1 cellular context compared by ENCODE assay signal in the genomic region with DNA sequence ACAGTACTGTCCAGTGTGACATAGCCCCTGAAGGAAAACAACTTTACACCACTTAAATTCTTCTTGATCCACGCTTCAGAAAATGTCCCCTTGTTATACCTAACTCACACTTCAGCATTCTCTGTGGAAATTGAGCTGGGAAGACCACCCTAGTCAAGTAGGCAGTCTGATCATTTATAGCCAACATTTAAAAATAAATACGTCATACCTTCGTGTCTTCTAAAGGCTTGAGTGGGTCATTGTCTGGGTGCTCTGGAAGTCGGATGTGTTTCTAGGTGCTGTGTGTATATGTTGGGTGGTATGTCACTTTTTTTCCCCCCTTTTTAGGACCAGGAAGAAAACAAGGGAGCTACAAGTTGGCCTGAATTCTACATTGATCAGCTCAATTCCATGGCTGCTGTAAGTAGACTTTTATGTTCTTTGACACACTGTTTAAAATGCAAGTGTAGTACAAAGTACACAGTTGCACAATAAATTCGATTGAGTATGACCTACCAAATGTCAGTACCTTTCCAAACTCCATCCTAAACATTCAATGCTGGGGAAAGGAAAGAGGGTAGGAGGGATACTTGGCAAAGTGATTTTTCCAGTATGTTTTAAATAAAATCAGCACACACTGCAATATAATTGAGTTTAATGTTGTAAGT.
A peak's percentile ranks its signal among the peaks of the same experiment; 100 is the strongest.
TF ChIP-seq lines count a peak whose summit lies in the region.

No MANE protein-coding gene starts in this region.

TF ChIP-seq in HepG2, 621 proteins besides CTCF, POLR2A, EP300 and RAD21 (continued from another document and continues in another):
- TF ChIP-seq, protein P1, sequence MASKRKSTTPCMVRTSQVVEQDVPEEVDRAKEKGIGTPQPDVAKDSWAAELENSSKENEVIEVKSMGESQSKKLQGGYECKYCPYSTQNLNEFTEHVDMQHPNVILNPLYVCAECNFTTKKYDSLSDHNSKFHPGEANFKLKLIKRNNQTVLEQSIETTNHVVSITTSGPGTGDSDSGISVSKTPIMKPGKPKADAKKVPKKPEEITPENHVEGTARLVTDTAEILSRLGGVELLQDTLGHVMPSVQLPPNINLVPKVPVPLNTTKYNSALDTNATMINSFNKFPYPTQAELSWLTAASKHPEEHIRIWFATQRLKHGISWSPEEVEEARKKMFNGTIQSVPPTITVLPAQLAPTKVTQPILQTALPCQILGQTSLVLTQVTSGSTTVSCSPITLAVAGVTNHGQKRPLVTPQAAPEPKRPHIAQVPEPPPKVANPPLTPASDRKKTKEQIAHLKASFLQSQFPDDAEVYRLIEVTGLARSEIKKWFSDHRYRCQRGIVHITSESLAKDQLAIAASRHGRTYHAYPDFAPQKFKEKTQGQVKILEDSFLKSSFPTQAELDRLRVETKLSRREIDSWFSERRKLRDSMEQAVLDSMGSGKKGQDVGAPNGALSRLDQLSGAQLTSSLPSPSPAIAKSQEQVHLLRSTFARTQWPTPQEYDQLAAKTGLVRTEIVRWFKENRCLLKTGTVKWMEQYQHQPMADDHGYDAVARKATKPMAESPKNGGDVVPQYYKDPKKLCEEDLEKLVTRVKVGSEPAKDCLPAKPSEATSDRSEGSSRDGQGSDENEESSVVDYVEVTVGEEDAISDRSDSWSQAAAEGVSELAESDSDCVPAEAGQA (IDR thresholded peaks at IDR 0.05; ENCODE audit: low read depth) = no peak
- TF ChIP-seq, protein P1 (CRISPR knock-in tag; IDR thresholded peaks at IDR 0.05; ENCODE audit: borderline replicate concordance) = no peak
- TF ChIP-seq, protein P2, sequence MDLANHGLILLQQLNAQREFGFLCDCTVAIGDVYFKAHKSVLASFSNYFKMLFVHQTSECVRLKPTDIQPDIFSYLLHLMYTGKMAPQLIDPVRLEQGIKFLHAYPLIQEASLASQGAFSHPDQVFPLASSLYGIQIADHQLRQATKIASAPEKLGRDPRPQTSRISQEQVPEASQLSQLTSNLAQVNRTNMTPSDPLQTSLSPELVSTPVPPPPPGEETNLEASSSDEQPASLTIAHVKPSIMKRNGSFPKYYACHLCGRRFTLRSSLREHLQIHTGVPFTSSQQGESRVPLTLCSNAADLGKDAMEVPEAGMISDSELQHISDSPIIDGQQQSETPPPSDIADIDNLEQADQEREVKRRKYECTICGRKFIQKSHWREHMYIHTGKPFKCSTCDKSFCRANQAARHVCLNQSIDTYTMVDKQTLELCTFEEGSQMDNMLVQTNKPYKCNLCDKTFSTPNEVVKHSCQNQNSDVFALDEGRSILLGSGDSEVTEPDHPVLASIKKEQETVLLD (CRISPR knock-in tag; IDR thresholded peaks at IDR 0.05; ENCODE audit: low read depth) = no peak
- TF ChIP-seq STAT5B (CRISPR knock-in tag; IDR thresholded peaks at IDR 0.05) = no peak
- peak; percentile 62; the same call in 1 of the 2 replicates for TF ChIP-seq PHF21A (CRISPR knock-in tag; IDR thresholded peaks at IDR 0.05)
- TF ChIP-seq GMEB2 (CRISPR knock-in tag; IDR thresholded peaks at IDR 0.05; ENCODE audit: low read depth) = no peak
- no peak for TF ChIP-seq ISX (CRISPR knock-in tag; conservative IDR thresholded peaks at IDR 0.05)
- TF ChIP-seq IRF9 (CRISPR knock-in tag; IDR thresholded peaks at IDR 0.05; ENCODE audit: borderline replicate concordance) = no peak
- no peak for TF ChIP-seq ZFP36 (IDR thresholded peaks at IDR 0.05; ENCODE audit: borderline replicate concordance, low read depth, low read length, partially characterized antibody)
- TF ChIP-seq FOXO4 (CRISPR knock-in tag; conservative IDR thresholded peaks at IDR 0.05) = no peak
- no peak for TF ChIP-seq ZNF460 (CRISPR knock-in tag; IDR thresholded peaks at IDR 0.05; ENCODE audit: borderline replicate concordance)
- no peak for TF ChIP-seq ZNF335 (CRISPR knock-in tag; IDR thresholded peaks at IDR 0.05)
- peak; percentile 33; the same call in 1 of the 2 replicates for TF ChIP-seq FOXK1 (CRISPR knock-in tag; IDR thresholded peaks at IDR 0.05; ENCODE audit: borderline replicate concordance, low read depth)
- TF ChIP-seq SRSF9 (IDR thresholded peaks at IDR 0.05; ENCODE audit: borderline replicate concordance, insufficient read depth, low read depth, low read length, poor library complexity, severe bottlenecking) = no peak
- TF ChIP-seq ZNF678 (CRISPR knock-in tag; IDR thresholded peaks at IDR 0.05) = no peak
- no peak for TF ChIP-seq FOXM1 (CRISPR knock-in tag; IDR thresholded peaks at IDR 0.05)
- peak; percentile 64 for TF ChIP-seq NR2F6 (IDR thresholded peaks at IDR 0.05)
- TF ChIP-seq NR2F6 (CRISPR knock-in tag; IDR thresholded peaks at IDR 0.05) = peak; percentile 66; the same call in 1 of the 2 replicates
- no peak for TF ChIP-seq ZFP37 (CRISPR knock-in tag; IDR thresholded peaks at IDR 0.05; ENCODE audit: borderline replicate concordance)
- no peak for TF ChIP-seq MEF2D (CRISPR knock-in tag; IDR thresholded peaks at IDR 0.05)
- no peak for TF ChIP-seq ZNF253 (CRISPR knock-in tag; IDR thresholded peaks at IDR 0.05; ENCODE audit: borderline replicate concordance)
- no peak for TF ChIP-seq ZNF34 (CRISPR knock-in tag; IDR thresholded peaks at IDR 0.05; ENCODE audit: borderline replicate concordance)
- no peak for TF ChIP-seq RBAK (CRISPR knock-in tag; IDR thresholded peaks at IDR 0.05)
- TF ChIP-seq XRCC5 (optimal IDR thresholded peaks at IDR 0.05; ENCODE audit: low read length) = no peak
- TF ChIP-seq, protein P3, sequence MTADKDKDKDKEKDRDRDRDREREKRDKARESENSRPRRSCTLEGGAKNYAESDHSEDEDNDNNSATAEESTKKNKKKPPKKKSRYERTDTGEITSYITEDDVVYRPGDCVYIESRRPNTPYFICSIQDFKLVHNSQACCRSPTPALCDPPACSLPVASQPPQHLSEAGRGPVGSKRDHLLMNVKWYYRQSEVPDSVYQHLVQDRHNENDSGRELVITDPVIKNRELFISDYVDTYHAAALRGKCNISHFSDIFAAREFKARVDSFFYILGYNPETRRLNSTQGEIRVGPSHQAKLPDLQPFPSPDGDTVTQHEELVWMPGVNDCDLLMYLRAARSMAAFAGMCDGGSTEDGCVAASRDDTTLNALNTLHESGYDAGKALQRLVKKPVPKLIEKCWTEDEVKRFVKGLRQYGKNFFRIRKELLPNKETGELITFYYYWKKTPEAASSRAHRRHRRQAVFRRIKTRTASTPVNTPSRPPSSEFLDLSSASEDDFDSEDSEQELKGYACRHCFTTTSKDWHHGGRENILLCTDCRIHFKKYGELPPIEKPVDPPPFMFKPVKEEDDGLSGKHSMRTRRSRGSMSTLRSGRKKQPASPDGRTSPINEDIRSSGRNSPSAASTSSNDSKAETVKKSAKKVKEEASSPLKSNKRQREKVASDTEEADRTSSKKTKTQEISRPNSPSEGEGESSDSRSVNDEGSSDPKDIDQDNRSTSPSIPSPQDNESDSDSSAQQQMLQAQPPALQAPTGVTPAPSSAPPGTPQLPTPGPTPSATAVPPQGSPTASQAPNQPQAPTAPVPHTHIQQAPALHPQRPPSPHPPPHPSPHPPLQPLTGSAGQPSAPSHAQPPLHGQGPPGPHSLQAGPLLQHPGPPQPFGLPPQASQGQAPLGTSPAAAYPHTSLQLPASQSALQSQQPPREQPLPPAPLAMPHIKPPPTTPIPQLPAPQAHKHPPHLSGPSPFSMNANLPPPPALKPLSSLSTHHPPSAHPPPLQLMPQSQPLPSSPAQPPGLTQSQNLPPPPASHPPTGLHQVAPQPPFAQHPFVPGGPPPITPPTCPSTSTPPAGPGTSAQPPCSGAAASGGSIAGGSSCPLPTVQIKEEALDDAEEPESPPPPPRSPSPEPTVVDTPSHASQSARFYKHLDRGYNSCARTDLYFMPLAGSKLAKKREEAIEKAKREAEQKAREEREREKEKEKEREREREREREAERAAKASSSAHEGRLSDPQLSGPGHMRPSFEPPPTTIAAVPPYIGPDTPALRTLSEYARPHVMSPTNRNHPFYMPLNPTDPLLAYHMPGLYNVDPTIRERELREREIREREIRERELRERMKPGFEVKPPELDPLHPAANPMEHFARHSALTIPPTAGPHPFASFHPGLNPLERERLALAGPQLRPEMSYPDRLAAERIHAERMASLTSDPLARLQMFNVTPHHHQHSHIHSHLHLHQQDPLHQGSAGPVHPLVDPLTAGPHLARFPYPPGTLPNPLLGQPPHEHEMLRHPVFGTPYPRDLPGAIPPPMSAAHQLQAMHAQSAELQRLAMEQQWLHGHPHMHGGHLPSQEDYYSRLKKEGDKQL (CRISPR knock-in tag; IDR thresholded peaks at IDR 0.05; ENCODE audit: low read depth) = 0 out of 2 replicates have a peak, but pooled peaks have one; percentile 17
- no peak for TF ChIP-seq ZNF552 (CRISPR knock-in tag; IDR thresholded peaks at IDR 0.05; ENCODE audit: borderline replicate concordance)
- peak; percentile 49 for TF ChIP-seq ASH2L (IDR thresholded peaks at IDR 0.05; ENCODE audit: insufficient read length, low read depth, low read length)
- peak; percentile 95 for TF ChIP-seq AHDC1 (CRISPR knock-in tag; IDR thresholded peaks at IDR 0.05; ENCODE audit: borderline replicate concordance)
- TF ChIP-seq ZNF251 (CRISPR knock-in tag; IDR thresholded peaks at IDR 0.05) = no peak
